ENCODE assay signal across 21 cellular contexts in the genomic region with DNA sequence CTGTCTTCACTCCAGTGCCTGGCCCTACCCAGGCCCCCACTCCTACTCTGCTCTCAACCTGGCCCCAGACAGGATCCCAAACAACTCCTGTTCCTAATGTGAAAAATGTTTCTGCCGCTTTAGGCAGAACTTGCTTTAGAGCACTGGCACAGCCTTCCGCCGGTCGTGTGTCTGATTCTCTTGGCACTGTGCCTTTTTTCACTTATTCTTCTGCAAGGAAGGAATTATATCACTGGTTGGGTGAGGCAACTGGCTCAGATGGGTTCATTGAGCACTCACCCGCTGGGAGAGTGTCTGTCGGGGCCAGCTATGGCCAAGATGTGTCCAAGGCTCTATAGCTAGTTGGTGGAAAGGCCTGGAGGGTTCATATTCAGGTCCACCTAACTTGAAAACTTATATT.
"Had no signal": no experiment of that assay in that cellular context is flagged by ENCODE, and none has a peak within 500 bp of the region (broad histone marks: within the 10 kb centered on the region; RNA-seq: fewer than 3 reads in every experiment).

No MANE protein-coding gene starts in this region.

- DNase-seq: activated CD4-positive, alpha-beta T cell treated with anti-CD3 and anti-CD28 coated beads, Interleukin-2, amount 10 ng/mL, durations not matched to agents 7 days and 5 days; activated CD8-positive, alpha-beta memory T cell treated with anti-CD3 and anti-CD28 coated beads, Interleukin-2, amount 10 ng/mL, durations not matched to agents 7 days and 5 days; activated CD8-positive, alpha-beta T cell treated with anti-CD3 and anti-CD28 coated beads for 36 hours; activated gamma-delta T cell treated with Interleukin-2 at 50 U/mL for 16 hours; anterior cingulate cortex; effector CD4-positive, alpha-beta T cell; foreskin melanocyte; left cardiac atrium; natural killer cell; sigmoid colon; stimulated activated CD4-positive, alpha-beta T cell treated with anti-CD3 and anti-CD28 coated beads, Interleukin-2, amount 100 ng/mL, for 48 hours; stimulated activated CD8-positive, alpha-beta memory T cell treated with anti-CD3 and anti-CD28 coated beads, Interleukin-4, amount 100 ng/mL, for 48 hours; stimulated activated naive B cell treated with anti-CD40 and anti-IgM and Interleukin-4, amounts not matched to agents 10 μg/mL and 1 μg/mL and 100 μg/mL, for 72 hours; transverse colon had no signal

- H3K27me3 ChIP-seq: body of pancreas, sigmoid colon, transverse colon had no signal

- H3K4me1 ChIP-seq: sigmoid colon, transverse colon had no signal

- H3K27me3 Mint-ChIP-seq: activated naive CD4-positive, alpha-beta T cell treated with anti-CD3 and anti-CD28 coated beads, Interleukin-2, amount 50 U/mL, for 24 hours had no signal

- H3K4me3 Mint-ChIP-seq: activated CD4-positive, alpha-beta T cell treated with anti-CD3 and anti-CD28 coated beads, Interleukin-2, amount 10 ng/mL, durations not matched to agents 7 days and 5 days; activated CD8-positive, alpha-beta memory T cell treated with anti-CD3 and anti-CD28 coated beads, Interleukin-2, amount 10 ng/mL, durations not matched to agents 7 days and 5 days; activated CD8-positive, alpha-beta T cell treated with anti-CD3 and anti-CD28 coated beads for 36 hours; activated naive CD4-positive, alpha-beta T cell treated with anti-CD3 and anti-CD28 coated beads, Interleukin-2, amount 50 U/mL, for 24 hours; dendritic cell treated with granulocyte-macrophage colony-stimulating factor and Interleukin-4, amounts not matched to agents 40 ng/mL and 50 ng/mL, for 4 days; mesothelial cell of epicardium; natural killer cell; stimulated activated naive B cell treated with anti-CD40 and anti-IgM and Interleukin-4, amounts not matched to agents 10 μg/mL and 1 μg/mL and 100 μg/mL, for 72 hours had no signal

- H3K36me3 Mint-ChIP-seq: activated CD8-positive, alpha-beta memory T cell treated with anti-CD3 and anti-CD28 coated beads, Interleukin-2, amount 10 ng/mL, durations not matched to agents 7 days and 5 days; mesothelial cell of epicardium; natural killer cell had no signal

- H3K36me3 ChIP-seq: cardiac muscle cell, sigmoid colon, transverse colon had no signal

- ATAC-seq: activated CD4-positive, CD25-positive, alpha-beta regulatory T cell treated with anti-CD3 and anti-CD28 coated beads, Interleukin-2, amount 50 U/mL, for 24 hours; activated CD8-positive, alpha-beta memory T cell treated with anti-CD3 and anti-CD28 coated beads, Interleukin-2, amount 10 ng/mL, durations not matched to agents 7 days and 5 days; activated CD8-positive, alpha-beta T cell treated with anti-CD3 and anti-CD28 coated beads for 36 hours; body of pancreas; natural killer cell; stimulated activated naive B cell treated with anti-CD40 and anti-IgM and Interleukin-4, amounts not matched to agents 10 μg/mL and 1 μg/mL and 100 μg/mL, for 72 hours had no signal

- H3K27ac ChIP-seq: body of pancreas, cardiac muscle cell, sigmoid colon, transverse colon, VCaP had no signal

- H3K9me3 Mint-ChIP-seq: activated CD4-positive, alpha-beta T cell treated with anti-CD3 and anti-CD28 coated beads, Interleukin-2, amount 10 ng/mL, durations not matched to agents 7 days and 5 days; activated CD8-positive, alpha-beta T cell treated with anti-CD3 and anti-CD28 coated beads for 36 hours; activated naive CD4-positive, alpha-beta T cell treated with anti-CD3 and anti-CD28 coated beads, Interleukin-2, amount 50 U/mL, for 24 hours; dendritic cell treated with granulocyte-macrophage colony-stimulating factor and Interleukin-4, amounts not matched to agents 40 ng/mL and 50 ng/mL, for 4 days; mesothelial cell of epicardium; natural killer cell; stimulated activated naive B cell treated with anti-CD40 and anti-IgM and Interleukin-4, amounts not matched to agents 10 μg/mL and 1 μg/mL and 100 μg/mL, for 72 hours had no signal

- H3K9me3 ChIP-seq: body of pancreas, sigmoid colon, transverse colon had no signal

- H3K4me3 ChIP-seq: body of pancreas, cardiac muscle cell, sigmoid colon, transverse colon had no signal

- H3K4me1 Mint-ChIP-seq: activated CD8-positive, alpha-beta memory T cell treated with anti-CD3 and anti-CD28 coated beads, Interleukin-2, amount 10 ng/mL, durations not matched to agents 7 days and 5 days; activated naive CD4-positive, alpha-beta T cell treated with anti-CD3 and anti-CD28 coated beads, Interleukin-2, amount 50 U/mL, for 24 hours; mesothelial cell of epicardium; natural killer cell had no signal

- H3K27ac Mint-ChIP-seq: activated CD4-positive, alpha-beta T cell treated with anti-CD3 and anti-CD28 coated beads, Interleukin-2, amount 10 ng/mL, durations not matched to agents 7 days and 5 days; activated CD8-positive, alpha-beta memory T cell treated with anti-CD3 and anti-CD28 coated beads, Interleukin-2, amount 10 ng/mL, durations not matched to agents 7 days and 5 days; activated CD8-positive, alpha-beta T cell treated with anti-CD3 and anti-CD28 coated beads for 36 hours; activated naive CD4-positive, alpha-beta T cell treated with anti-CD3 and anti-CD28 coated beads, Interleukin-2, amount 50 U/mL, for 24 hours; dendritic cell treated with granulocyte-macrophage colony-stimulating factor and Interleukin-4, amounts not matched to agents 40 ng/mL and 50 ng/mL, for 4 days; mesothelial cell of epicardium; natural killer cell; stimulated activated naive B cell treated with anti-CD40 and anti-IgM and Interleukin-4, amounts not matched to agents 10 μg/mL and 1 μg/mL and 100 μg/mL, for 72 hours had no signal
